Comparison of ENCODE assay signal across 1 cellular context in the genomic region with DNA sequence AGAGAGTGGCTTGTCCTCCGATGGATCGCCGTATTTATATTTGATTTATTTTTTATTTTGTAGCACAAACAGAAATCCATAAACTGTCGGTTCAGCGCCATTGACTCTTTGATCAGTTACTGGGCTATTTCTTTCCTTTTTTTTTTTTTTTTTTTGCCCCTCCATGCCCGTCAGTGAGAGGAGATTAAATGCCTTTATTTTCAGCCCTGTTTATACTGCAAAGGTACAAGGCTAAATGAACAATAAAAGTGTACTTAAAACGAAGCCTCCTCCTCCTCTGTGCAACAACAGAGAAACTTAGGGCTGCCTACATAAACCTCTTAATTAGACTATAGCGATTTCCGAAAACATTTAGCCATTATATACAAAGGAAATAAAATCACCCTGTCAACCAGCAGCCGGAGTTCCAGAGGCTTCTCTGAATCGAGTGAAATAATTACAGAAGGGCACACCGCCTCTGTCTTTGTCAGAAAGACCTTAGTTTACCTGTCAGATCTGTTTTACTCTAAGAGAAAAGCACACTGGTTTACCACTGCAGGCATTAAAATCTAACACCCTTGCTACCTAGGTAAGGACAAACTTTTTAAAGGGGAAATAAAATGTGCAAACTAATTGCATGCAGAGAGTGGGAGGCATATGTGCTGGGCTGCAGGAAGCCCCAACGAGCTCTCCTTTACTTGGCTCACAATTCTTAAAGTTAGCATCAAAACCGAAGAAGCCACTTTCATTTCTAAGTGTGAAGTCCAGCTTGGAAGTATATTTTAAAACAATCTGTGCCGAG.
TF ChIP-seq lines count a peak whose summit lies in the region.

No MANE protein-coding gene starts in this region.

TF ChIP-seq in HEK293, 187 proteins besides CTCF, POLR2A, EP300 and RAD21:
- TF ChIP-seq, protein P1, sequence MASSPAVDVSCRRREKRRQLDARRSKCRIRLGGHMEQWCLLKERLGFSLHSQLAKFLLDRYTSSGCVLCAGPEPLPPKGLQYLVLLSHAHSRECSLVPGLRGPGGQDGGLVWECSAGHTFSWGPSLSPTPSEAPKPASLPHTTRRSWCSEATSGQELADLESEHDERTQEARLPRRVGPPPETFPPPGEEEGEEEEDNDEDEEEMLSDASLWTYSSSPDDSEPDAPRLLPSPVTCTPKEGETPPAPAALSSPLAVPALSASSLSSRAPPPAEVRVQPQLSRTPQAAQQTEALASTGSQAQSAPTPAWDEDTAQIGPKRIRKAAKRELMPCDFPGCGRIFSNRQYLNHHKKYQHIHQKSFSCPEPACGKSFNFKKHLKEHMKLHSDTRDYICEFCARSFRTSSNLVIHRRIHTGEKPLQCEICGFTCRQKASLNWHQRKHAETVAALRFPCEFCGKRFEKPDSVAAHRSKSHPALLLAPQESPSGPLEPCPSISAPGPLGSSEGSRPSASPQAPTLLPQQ (tag by site-specific recombination; IDR thresholded peaks at IDR 0.05): 0 out of 2 replicates have a peak, but pooled peaks have one; percentile 22
- TF ChIP-seq, protein P2, sequence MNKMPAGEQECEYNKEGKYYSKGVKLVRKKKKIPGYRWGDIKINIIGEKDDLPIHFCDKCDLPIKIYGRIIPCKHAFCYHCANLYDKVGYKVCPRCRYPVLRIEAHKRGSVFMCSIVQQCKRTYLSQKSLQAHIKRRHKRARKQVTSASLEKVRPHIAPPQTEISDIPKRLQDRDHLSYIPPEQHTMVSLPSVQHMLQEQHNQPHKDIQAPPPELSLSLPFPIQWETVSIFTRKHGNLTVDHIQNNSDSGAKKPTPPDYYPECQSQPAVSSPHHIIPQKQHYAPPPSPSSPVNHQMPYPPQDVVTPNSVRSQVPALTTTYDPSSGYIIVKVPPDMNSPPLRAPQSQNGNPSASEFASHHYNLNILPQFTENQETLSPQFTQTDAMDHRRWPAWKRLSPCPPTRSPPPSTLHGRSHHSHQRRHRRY (tag by site-specific recombination; IDR thresholded peaks at IDR 0.05): no peak
- TF ChIP-seq MYNN (tag by site-specific recombination; IDR thresholded peaks at IDR 0.05; ENCODE audit: borderline replicate concordance) (no peak), ZNF658 (tag by site-specific recombination; IDR thresholded peaks at IDR 0.05) (no peak), SP2 (tag by site-specific recombination; IDR thresholded peaks at IDR 0.05) (no peak), TCF7L2 (IDR thresholded peaks at IDR 0.05; ENCODE audit: borderline replicate concordance, low read depth, low read length) (no peak), ZNF830 (tag by site-specific recombination; IDR thresholded peaks at IDR 0.05; ENCODE audit: low read depth) (no peak), ZNF10 (tag by site-specific recombination; IDR thresholded peaks at IDR 0.05) (no peak), ZBTB8A (tag by site-specific recombination; IDR thresholded peaks at IDR 0.05) (peak; percentile 26; the same call in 1 of the 2 replicates), ZNF521 (tag by site-specific recombination; IDR thresholded peaks at IDR 0.05) (no peak), ZNF776 (tag by site-specific recombination; IDR thresholded peaks at IDR 0.05; ENCODE audit: borderline replicate concordance) (no peak)
- TF ChIP-seq, protein P3, sequence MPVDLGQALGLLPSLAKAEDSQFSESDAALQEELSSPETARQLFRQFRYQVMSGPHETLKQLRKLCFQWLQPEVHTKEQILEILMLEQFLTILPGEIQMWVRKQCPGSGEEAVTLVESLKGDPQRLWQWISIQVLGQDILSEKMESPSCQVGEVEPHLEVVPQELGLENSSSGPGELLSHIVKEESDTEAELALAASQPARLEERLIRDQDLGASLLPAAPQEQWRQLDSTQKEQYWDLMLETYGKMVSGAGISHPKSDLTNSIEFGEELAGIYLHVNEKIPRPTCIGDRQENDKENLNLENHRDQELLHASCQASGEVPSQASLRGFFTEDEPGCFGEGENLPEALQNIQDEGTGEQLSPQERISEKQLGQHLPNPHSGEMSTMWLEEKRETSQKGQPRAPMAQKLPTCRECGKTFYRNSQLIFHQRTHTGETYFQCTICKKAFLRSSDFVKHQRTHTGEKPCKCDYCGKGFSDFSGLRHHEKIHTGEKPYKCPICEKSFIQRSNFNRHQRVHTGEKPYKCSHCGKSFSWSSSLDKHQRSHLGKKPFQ (tag by site-specific recombination; IDR thresholded peaks at IDR 0.05): no peak
